12 cellular contexts compared by ENCODE assay signal in the genomic region with DNA sequence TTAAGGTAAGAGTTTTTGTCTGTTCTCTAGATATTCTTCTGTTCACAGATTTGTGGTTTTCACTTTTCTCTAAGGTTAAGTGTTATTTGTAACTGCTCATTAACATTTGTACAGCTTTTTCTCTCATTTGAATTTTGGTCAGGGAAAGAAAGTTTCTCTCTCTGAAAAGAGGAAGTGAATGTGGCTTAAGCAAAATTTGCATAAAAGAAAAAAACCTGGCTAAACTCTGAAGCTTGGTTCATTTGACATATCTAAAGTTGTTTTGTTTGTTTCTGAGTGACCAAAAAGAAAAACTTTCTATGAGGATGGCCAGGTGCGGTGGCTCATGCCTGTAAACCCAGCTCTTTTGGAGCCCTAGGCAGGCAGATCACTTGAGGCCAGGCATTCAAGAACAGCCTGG. TPM values are rescaled to one million over a fixed set of nuclear protein-coding genes. Genes with fewer than 3 reads are reported as not detected.
DNase-seq lines count a peak whose midpoint lies in the region; ATAC-seq and TF ChIP-seq lines count a peak whose summit lies in the region.
"Had no signal": no experiment of that assay in that cellular context is flagged by ENCODE, and none has a peak within 500 bp of the region (broad histone marks: within the 10 kb centered on the region; RNA-seq: fewer than 3 reads in every experiment).

No MANE protein-coding gene starts in this region.

- TF ChIP-seq EP300 in tibial nerve (IDR thresholded peaks at IDR 0.05): no peak

- H3K27me3 Mint-ChIP-seq in activated naive CD4-positive, alpha-beta T cell treated with anti-CD3 and anti-CD28 coated beads, Interleukin-2, amount 50 U/mL, for 24 hours: peaks cover 4% of the 10 kb centered on the region
- H3K27me3 Mint-ChIP-seq in stimulated activated naive B cell treated with anti-CD40 and anti-IgM and Interleukin-4, amounts not matched to agents 10 μg/mL and 1 μg/mL and 100 μg/mL, for 72 hours: no peaks in the 10 kb centered on the region
- H3K27me3 Mint-ChIP-seq in natural killer cell treated with Interleukin-12 subunit alpha and Interleukin-12 subunit beta and Interleukin-15 and Interleukin-18, amount 100 ng/mL, for 72 hours: peaks cover 7 to 14% of the 10 kb centered on the region in 2 donors

- 78 to 85% methylated on average over 1 of the region's 1 CpG for WGBS in tibial nerve, 2 donors

- H3K27ac Mint-ChIP-seq in activated naive CD4-positive, alpha-beta T cell treated with anti-CD3 and anti-CD28 coated beads, Interleukin-2, amount 50 U/mL, for 24 hours: peak overlapping the region; percentile 10
- no peak overlapping the region for H3K27ac Mint-ChIP-seq in activated naive CD4-positive, alpha-beta T cell treated with anti-CD3 and anti-CD28 coated beads, Interleukin-2, amount 50 U/mL, for 72 hours
- peak overlapping the region; percentile 91 for H3K27ac Mint-ChIP-seq in stimulated activated naive B cell treated with anti-CD40 and anti-IgM and Interleukin-4, amounts not matched to agents 10 μg/mL and 1 μg/mL and 100 μg/mL, for 72 hours
- no peak overlapping the region for H3K27ac Mint-ChIP-seq in natural killer cell treated with Interleukin-12 subunit alpha and Interleukin-12 subunit beta and Interleukin-15 and Interleukin-18, amount 100 ng/mL, for 72 hours

- no peak for ATAC-seq in activated naive CD4-positive, alpha-beta T cell treated with anti-CD3 and anti-CD28 coated beads, Interleukin-2, amount 50 U/mL, for 72 hours
- ATAC-seq in HG02623 (IDR thresholded peaks at IDR 0.05; ENCODE audit: unreplicated experiment): peak; percentile 89
- ATAC-seq in HG03575 (IDR thresholded peaks at IDR 0.05; ENCODE audit: extremely low read depth, insufficient number of reproducible peaks, low FRiP score, unreplicated experiment): peak; percentile 91
- peak; percentile 89 to 91 for ATAC-seq in stimulated activated naive B cell treated with anti-CD40 and anti-IgM and Interleukin-4, amounts not matched to agents 10 μg/mL and 1 μg/mL and 100 μg/mL, for 72 hours (replicated peaks)
- no peak for ATAC-seq in natural killer cell treated with Interleukin-12 subunit alpha and Interleukin-12 subunit beta and Interleukin-15 and Interleukin-18, amount 100 ng/mL, for 72 hours
- ATAC-seq: HCT116 had no signal

- no peaks in the 10 kb centered on the region for H3K36me3 Mint-ChIP-seq in activated naive CD4-positive, alpha-beta T cell treated with anti-CD3 and anti-CD28 coated beads, Interleukin-2, amount 50 U/mL, for 24 hours
- peaks cover 0 to 6% of the 10 kb centered on the region in 2 donors for H3K36me3 Mint-ChIP-seq in activated naive CD4-positive, alpha-beta T cell treated with anti-CD3 and anti-CD28 coated beads, Interleukin-2, amount 50 U/mL, for 72 hours
- H3K36me3 Mint-ChIP-seq in stimulated activated naive B cell treated with anti-CD40 and anti-IgM and Interleukin-4, amounts not matched to agents 10 μg/mL and 1 μg/mL and 100 μg/mL, for 72 hours: peaks cover 6 to 13% of the 10 kb centered on the region in 2 donors
- H3K36me3 Mint-ChIP-seq in natural killer cell treated with Interleukin-12 subunit alpha and Interleukin-12 subunit beta and Interleukin-15 and Interleukin-18, amount 100 ng/mL, for 72 hours: no peaks in the 10 kb centered on the region

- no peak for TF ChIP-seq CTCF in tibial nerve (IDR thresholded peaks at IDR 0.05)

- H3K4me3 ChIP-seq in tibial nerve: no peak overlapping the region

- H3K4me1 Mint-ChIP-seq in activated naive CD4-positive, alpha-beta T cell treated with anti-CD3 and anti-CD28 coated beads, Interleukin-2, amount 50 U/mL, for 24 hours: peaks cover 3% of the 10 kb centered on the region
- H3K4me1 Mint-ChIP-seq in stimulated activated naive B cell treated with anti-CD40 and anti-IgM and Interleukin-4, amounts not matched to agents 10 μg/mL and 1 μg/mL and 100 μg/mL, for 72 hours: peaks cover 26 to 59% of the 10 kb centered on the region in 2 donors
- peaks cover 9 to 12% of the 10 kb centered on the region in 2 donors for H3K4me1 Mint-ChIP-seq in natural killer cell treated with Interleukin-12 subunit alpha and Interleukin-12 subunit beta and Interleukin-15 and Interleukin-18, amount 100 ng/mL, for 72 hours (ENCODE audit: low read depth in 2 of 2)

- H3K4me1 ChIP-seq in tibial nerve: no peaks in the 10 kb centered on the region
- H3K4me1 ChIP-seq: BE2C had no signal

- no peaks in the 10 kb centered on the region for H3K36me3 ChIP-seq in tibial nerve
- H3K36me3 ChIP-seq: BE2C had no signal

- no peaks in the 10 kb centered on the region for H3K9me3 Mint-ChIP-seq in activated naive CD4-positive, alpha-beta T cell treated with anti-CD3 and anti-CD28 coated beads, Interleukin-2, amount 50 U/mL, for 24 hours
- H3K9me3 Mint-ChIP-seq in activated naive CD4-positive, alpha-beta T cell treated with anti-CD3 and anti-CD28 coated beads, Interleukin-2, amount 50 U/mL, for 72 hours: no peaks in the 10 kb centered on the region
- H3K9me3 Mint-ChIP-seq in stimulated activated naive B cell treated with anti-CD40 and anti-IgM and Interleukin-4, amounts not matched to agents 10 μg/mL and 1 μg/mL and 100 μg/mL, for 72 hours: peaks cover 6 to 8% of the 10 kb centered on the region in 2 donors
- H3K9me3 Mint-ChIP-seq in natural killer cell treated with Interleukin-12 subunit alpha and Interleukin-12 subunit beta and Interleukin-15 and Interleukin-18, amount 100 ng/mL, for 72 hours: no peaks in the 10 kb centered on the region

- no peaks in the 10 kb centered on the region for H3K27me3 ChIP-seq in tibial nerve
- H3K27me3 ChIP-seq: BE2C had no signal

- no peak for TF ChIP-seq POLR2A in tibial nerve (IDR thresholded peaks at IDR 0.05)

- no peak overlapping the region for H3K27ac ChIP-seq in tibial nerve

- no peak for DNase-seq in activated naive CD4-positive, alpha-beta T cell treated with anti-CD3 and anti-CD28 coated beads, Interleukin-2, amount 50 U/mL, for 72 hours (ENCODE audit: low spot score in 2 of 2)
- DNase-seq in stimulated activated naive B cell treated with anti-CD40 and anti-IgM and Interleukin-4, amounts not matched to agents 10 μg/mL and 1 μg/mL and 100 μg/mL, for 72 hours: peak; percentile 20
- DNase-seq in tibial nerve (ENCODE audit: low spot score in 2 of 2) (no peak), NCI-H1417 (lab: John Stamatoyannopoulos, UW) (no peak)
- DNase-seq in natural killer cell treated with Interleukin-12 subunit alpha and Interleukin-12 subunit beta and Interleukin-15 and Interleukin-18, amount 100 ng/mL, for 72 hours (ENCODE audit: low spot score): no peak
- DNase-seq: BE2C, NCI-H526 treated with DMSO at 0.1 percent for 48 hours, small intestine had no signal

- no peak overlapping the region for H3K4me3 Mint-ChIP-seq in activated naive CD4-positive, alpha-beta T cell treated with anti-CD3 and anti-CD28 coated beads, Interleukin-2, amount 50 U/mL, for 24 hours
- H3K4me3 Mint-ChIP-seq in stimulated activated naive B cell treated with anti-CD40 and anti-IgM and Interleukin-4, amounts not matched to agents 10 μg/mL and 1 μg/mL and 100 μg/mL, for 72 hours: peak overlapping the region; percentile 73 to 74
- no peak overlapping the region for H3K4me3 Mint-ChIP-seq in natural killer cell treated with Interleukin-12 subunit alpha and Interleukin-12 subunit beta and Interleukin-15 and Interleukin-18, amount 100 ng/mL, for 72 hours

- no peaks in the 10 kb centered on the region for H3K9me3 ChIP-seq in tibial nerve
- H3K9me3 ChIP-seq: BE2C had no signal

RNA-seq across cellular contexts. Expression of a gene that starts 22.0 kb away (rescaled TPM):
- total RNA-seq in activated naive CD4-positive, alpha-beta T cell treated with anti-CD3 and anti-CD28 coated beads, Interleukin-2, amount 50 U/mL, for 72 hours: 1 to 10 TPM; 1.1 to 2.5 TPM
- under 1 TPM; 0.39 to 0.66 (median 0.51) TPM for total RNA-seq in tibial nerve
- total RNA-seq in natural killer cell treated with Interleukin-12 subunit alpha and Interleukin-12 subunit beta and Interleukin-15 and Interleukin-18, amount 100 ng/mL, for 72 hours: 1 to 10 TPM in 1 of 2 donors, under 1 TPM in 1; 0.19 to 1.1 TPM

RNA-seq across cellular contexts. Expression of a gene that starts 58.5 kb away (rescaled TPM):
- total RNA-seq in activated naive CD4-positive, alpha-beta T cell treated with anti-CD3 and anti-CD28 coated beads, Interleukin-2, amount 50 U/mL, for 72 hours: 10 to 100 TPM; 19.5 to 23.3 TPM
- 100 to 1,000 TPM in 3 of 4 donors, 10 to 100 TPM in 1; 48.9 to 235 (median 121) TPM for total RNA-seq in tibial nerve
- 10 to 100 TPM; 37.7 to 43.0 TPM for total RNA-seq in natural killer cell treated with Interleukin-12 subunit alpha and Interleukin-12 subunit beta and Interleukin-15 and Interleukin-18, amount 100 ng/mL, for 72 hours

Comparison
In these comparisons a context has a peak if more than half of its experiments do, and no peak if none do; other contexts are left out.
1. H3K27ac Mint-ChIP-seq: peak in activated naive CD4-positive, alpha-beta T cell treated with anti-CD3 and anti-CD28 coated beads, Interleukin-2, amount 50 U/mL, for 24 hours (single experiment) and stimulated activated naive B cell treated with anti-CD40 and anti-IgM and Interleukin-4, amounts not matched to agents 10 μg/mL and 1 μg/mL and 100 μg/mL, for 72 hours (single experiment); none in activated naive CD4-positive, alpha-beta T cell treated with anti-CD3 and anti-CD28 coated beads, Interleukin-2, amount 50 U/mL, for 72 hours (0 of 2) and natural killer cell treated with Interleukin-12 subunit alpha and Interleukin-12 subunit beta and Interleukin-15 and Interleukin-18, amount 100 ng/mL, for 72 hours (0 of 2).
2. H3K4me3 Mint-ChIP-seq: peak in stimulated activated naive B cell treated with anti-CD40 and anti-IgM and Interleukin-4, amounts not matched to agents 10 μg/mL and 1 μg/mL and 100 μg/mL, for 72 hours (2 of 2); none in activated naive CD4-positive, alpha-beta T cell treated with anti-CD3 and anti-CD28 coated beads, Interleukin-2, amount 50 U/mL, for 24 hours (single experiment) and natural killer cell treated with Interleukin-12 subunit alpha and Interleukin-12 subunit beta and Interleukin-15 and Interleukin-18, amount 100 ng/mL, for 72 hours (single experiment).
3. ATAC-seq: peak in HG02623 (single experiment), HG03575 (single experiment) and stimulated activated naive B cell treated with anti-CD40 and anti-IgM and Interleukin-4, amounts not matched to agents 10 μg/mL and 1 μg/mL and 100 μg/mL, for 72 hours (2 of 2); none in activated naive CD4-positive, alpha-beta T cell treated with anti-CD3 and anti-CD28 coated beads, Interleukin-2, amount 50 U/mL, for 72 hours (0 of 2) and natural killer cell treated with Interleukin-12 subunit alpha and Interleukin-12 subunit beta and Interleukin-15 and Interleukin-18, amount 100 ng/mL, for 72 hours (0 of 2).